ENCODE assay signal across 20 cellular contexts in the genomic region with DNA sequence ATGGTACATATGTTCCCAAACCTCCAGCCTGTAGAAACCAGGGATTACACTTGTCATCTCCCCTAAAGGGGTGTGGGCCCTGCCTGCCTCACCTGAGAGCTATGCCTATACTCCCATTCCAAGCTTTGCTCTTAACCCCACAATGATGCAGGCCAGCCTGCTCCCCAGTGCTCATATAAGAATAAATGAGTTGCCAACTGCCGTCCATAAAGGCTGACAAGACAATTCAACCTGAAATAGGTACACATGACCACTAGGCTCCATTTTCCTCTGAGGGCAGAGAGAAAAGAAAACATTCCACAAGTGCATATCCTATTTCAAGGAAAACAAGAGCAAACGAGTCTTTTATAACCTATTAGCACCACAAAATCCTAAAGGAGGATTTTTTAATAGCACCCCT. TPM values are rescaled to one million over a fixed set of nuclear protein-coding genes. Genes with fewer than 3 reads are reported as not detected.
A peak's percentile ranks its signal among the peaks of the same experiment; 100 is the strongest.
DNase-seq lines count a peak whose midpoint lies in the region; ATAC-seq, FAIRE-seq and TF ChIP-seq lines count a peak whose summit lies in the region.
"Had no signal": no experiment of that assay in that cellular context is flagged by ENCODE, and none has a peak within 500 bp of the region (broad histone marks: within the 10 kb centered on the region; RNA-seq: fewer than 3 reads in every experiment).

No MANE protein-coding gene starts in this region.

- H3K27me3 ChIP-seq in GM12878 (replicated peaks in 1 of 2; ENCODE audit: control insufficient read depth in 2 of 2, insufficient read depth in 2 of 2, low read length in 1 of 2), result no peaks in the 10 kb centered on the region
- H3K27me3 ChIP-seq: ascending aorta, MG63 had no signal

- H4K20me1 ChIP-seq in GM12878 (ENCODE audit: control insufficient read depth, insufficient read depth), result no peaks in the 10 kb centered on the region

- H3K9me3 Mint-ChIP-seq in activated T-cell treated with anti-CD3 and anti-CD28 coated beads, Interleukin-2, amount 50 U/mL, for 24 hours, result no peaks in the 10 kb centered on the region
- H3K9me3 Mint-ChIP-seq in naive thymus-derived CD8-positive, alpha-beta T cell, result no peaks in the 10 kb centered on the region
- H3K9me3 Mint-ChIP-seq: stimulated activated effector memory CD8-positive, alpha-beta T cell treated with anti-CD3 and anti-CD28 coated beads, Interleukin-12 subunit alpha, Interleukin-12 subunit beta, amount 100 ng/mL, for 72 hours had no signal

- peaks cover 61% of the 10 kb centered on the region for H3K4me1 Mint-ChIP-seq in activated T-cell treated with anti-CD3 and anti-CD28 coated beads, Interleukin-2, amount 50 U/mL, for 24 hours (ENCODE audit: low read depth)
- H3K4me1 Mint-ChIP-seq in naive thymus-derived CD8-positive, alpha-beta T cell, result peaks cover 29 to 83% (median 65%) of the 10 kb centered on the region in 4 donors

- no peak overlapping the region for H3K4me2 ChIP-seq in GM12878 (ENCODE audit: control insufficient read depth, insufficient read depth)

- H2AFZ ChIP-seq in GM12878 (ENCODE audit: control insufficient read depth, low read depth, low read length), result no peak overlapping the region
- H2AFZ ChIP-seq: parathyroid adenoma had no signal

- H3K79me2 ChIP-seq in GM12878 (ENCODE audit: control insufficient read depth, insufficient read depth, low read length), result no peaks in the 10 kb centered on the region

- H3K36me3 ChIP-seq in GM12878 (ENCODE audit: control insufficient read depth in 2 of 2, insufficient read depth in 2 of 2, low read length in 1 of 2), result peaks cover 29 to 31% of the 10 kb centered on the region in 2 experiments

- RAD21 ChIA-PET in GM12878 (lab: Charles Lee; ENCODE audit: unreplicated experiment), result interaction anchor here (1.0 to 5.8 kb wide), 3 partner anchors 47 to 112 kb away, joined by 4 to 63 read pairs (median 30); no protein-coding TSS in a partner anchor

- no peaks in the 10 kb centered on the region for H3K9me3 ChIP-seq in GM12878 (replicated peaks; ENCODE audit: control insufficient read depth, insufficient read depth, low read length)
- H3K9me3 ChIP-seq: ascending aorta, MG63 had no signal

- SMC1A ChIA-PET in GM12878 (lab: Charles Lee; ENCODE audit: uncharacterized antibody, unreplicated experiment), result interaction anchor here (1.2 to 21.6 kb wide), 3 partner anchors 46 to 109 kb away, joined by 5 to 441 read pairs (median 5); no protein-coding TSS in a partner anchor

- ATAC-seq in GM12878, result no peak
- ATAC-seq in naive thymus-derived CD8-positive, alpha-beta T cell, result peak; percentile 8 to 16
- ATAC-seq: stimulated activated effector memory CD8-positive, alpha-beta T cell treated with anti-CD3 and anti-CD28 coated beads, Interleukin-12 subunit alpha, Interleukin-12 subunit beta, amount 100 ng/mL, for 72 hours had no signal

- in situ Hi-C loops in GM12878 (cut with MboI), result no loop called here

- TF ChIP-seq CTCF in GM12878 (IDR thresholded peaks at IDR 0.05 in 2 of 3, conservative IDR thresholded peaks at IDR 0.05 in 1 of 3; ENCODE audit: control insufficient read depth in 2 of 3, extremely low read depth in 1 of 3, insufficient read depth in 1 of 3, low read depth in 3 of 3, low read length in 3 of 3), result no peak

- FAIRE-seq in GM12891 (lab: Jason Lieb, UNC), result no peak
- no peak for FAIRE-seq in GM12878 (lab: Jason Lieb, UNC)
- FAIRE-seq: small intestine had no signal

- H3K4me3 Mint-ChIP-seq in activated T-cell treated with anti-CD3 and anti-CD28 coated beads, Interleukin-2, amount 50 U/mL, for 24 hours, result no peak overlapping the region
- peak overlapping the region in 4 of 10 donors; percentile 5 to 52 (median 28) for H3K4me3 Mint-ChIP-seq in naive thymus-derived CD8-positive, alpha-beta T cell
- H3K4me3 Mint-ChIP-seq: stimulated activated effector memory CD8-positive, alpha-beta T cell treated with anti-CD3 and anti-CD28 coated beads, Interleukin-12 subunit alpha, Interleukin-12 subunit beta, amount 100 ng/mL, for 72 hours had no signal

- H3K27me3 Mint-ChIP-seq in activated T-cell treated with anti-CD3 and anti-CD28 coated beads, Interleukin-2, amount 50 U/mL, for 24 hours, result no peaks in the 10 kb centered on the region
- no peaks in the 10 kb centered on the region for H3K27me3 Mint-ChIP-seq in naive thymus-derived CD8-positive, alpha-beta T cell

- CTCF ChIA-PET in GM12878 (lab: Yijun Ruan, JAX), result interaction anchor here (2.2 to 24.1 kb wide), 2 partner anchors 16 to 109 kb away, joined by 9 to 792 read pairs; no protein-coding TSS in a partner anchor

- TF ChIP-seq POLR2A in GM12891 (IDR thresholded peaks at IDR 0.05; ENCODE audit: low read depth, low read length) (peak; percentile 34; the same call in 1 of the 2 replicates), GM12878 (IDR thresholded peaks at IDR 0.05; ENCODE audit: low read depth, low read length) (peak; percentile 59)

- peaks cover 96% of the 10 kb centered on the region for H3K36me3 Mint-ChIP-seq in activated T-cell treated with anti-CD3 and anti-CD28 coated beads, Interleukin-2, amount 50 U/mL, for 24 hours (ENCODE audit: low read depth)
- H3K36me3 Mint-ChIP-seq in naive thymus-derived CD8-positive, alpha-beta T cell, result peaks cover 0 to 77% (median 14%) of the 10 kb centered on the region in 3 donors

- H3K27ac ChIP-seq in GM12878 (ENCODE audit: control insufficient read depth, insufficient read depth), result no peak overlapping the region
- H3K27ac ChIP-seq: ascending aorta, parathyroid adenoma had no signal

- no peak for TF ChIP-seq RAD21 in GM12878 (IDR thresholded peaks at IDR 0.05; ENCODE audit: insufficient read depth, low read depth, low read length)

- POLR2A ChIA-PET in GM12878 (lab: Charles Lee), result interaction anchor here (0.6 to 1.1 kb wide), 2 partner anchors 8 to 36 kb away, joined by 3 to 7 read pairs; no protein-coding TSS in a partner anchor
- POLR2A ChIA-PET in naive thymus-derived CD8-positive, alpha-beta T cell (lab: Charles Lee), result interaction anchor here (0.6 to 3.3 kb wide), 8 partner anchors 13 to 144 kb away, joined by 3 to 15 read pairs (median 7); a partner anchor contains a TSS

- H3K4me3 ChIP-seq in GM12878, result no peak overlapping the region
- H3K4me3 ChIP-seq: ascending aorta, MG63 had no signal

- no peak for DNase-seq in activated T-cell treated with anti-CD3 and anti-CD28 coated beads, Interleukin-2, amount 50 U/mL, for 24 hours
- no peak for DNase-seq in activated T-cell treated with anti-CD3 and anti-CD28 coated beads, Interleukin-2, amount 50 U/mL, for 48 hours
- no peak for DNase-seq in GM12891 (ENCODE audit: insufficient read length, low spot score)
- DNase-seq in GM12878 (ENCODE audit: low read depth, low spot score), result no peak
- peak in 2 of 10 donors; percentile 48 to 66 for DNase-seq in naive thymus-derived CD8-positive, alpha-beta T cell
- DNase-seq in kidney tubule cell (ENCODE audit: low spot score), result no peak
- no peak for DNase-seq in NCI-H2171 (lab: John Stamatoyannopoulos, UW)
- no peak for DNase-seq in SHP77 (lab: John Stamatoyannopoulos, UW)
- DNase-seq: activated CD4-positive, CD25-positive, alpha-beta regulatory T cell; activated T-cell treated with anti-CD3 and anti-CD28 coated beads, Interleukin-2, amount 50 U/mL, for 1 hour; GF-D8; islet precursor cell; MG63; NCI-H1930; RPMI8226; small intestine; trophoblast cell had no signal

- no peak for TF ChIP-seq EP300 in GM12878 (IDR thresholded peaks at IDR 0.05; ENCODE audit: borderline replicate concordance in 1 of 2, control insufficient read depth in 1 of 2, low read depth in 2 of 2, low read length in 2 of 2)

- H3K27ac Mint-ChIP-seq in activated T-cell treated with anti-CD3 and anti-CD28 coated beads, Interleukin-2, amount 50 U/mL, for 24 hours, result peak overlapping the region; percentile 63
- H3K27ac Mint-ChIP-seq in naive thymus-derived CD8-positive, alpha-beta T cell, result peak overlapping the region; percentile 6 to 96 (median 76)

- intact Hi-C loops in GM12878 (cut with micrococcal nuclease; ENCODE audit: unreplicated experiment), result no loop called here

- BruUV-seq in GM12878 (replicated peaks; lab: Mats Ljungman, UMichigan), result no TSS peak

- WGBS in GM12878 (ENCODE audit: insufficient coverage, insufficient replicate concordance, low lambda C conversion rate, missing lambda C conversion rate), result 62% methylated on average over 2 of the region's 2 CpGs

- H3K4me1 ChIP-seq in GM12878 (ENCODE audit: control insufficient read depth, insufficient read depth, low read length), result no peaks in the 10 kb centered on the region
- H3K4me1 ChIP-seq: ascending aorta had no signal

- no peak overlapping the region for H3K9ac ChIP-seq in GM12878 (ENCODE audit: control insufficient read depth, insufficient read depth, low read length)
- H3K9ac ChIP-seq: parathyroid adenoma had no signal

RNA-seq across cellular contexts. Expression of a gene that starts 28.4 kb away (rescaled TPM):
- polyA plus RNA-seq in GM12891 (2012; ENCODE audit: low read depth, missing spikeins), result 424 TPM
- 141 and 142 TPM in 2 replicates for total RNA-seq in GM12878 (2013; cell fraction: nucleolus; rRNA removed)
- total RNA-seq in GM12878 (2014; rRNA removed) (100 and 114 TPM in 2 replicates), GM12878 (2014; rRNA removed; fragmentation: Illumina TruSeq; extraction: Trizol) (404 and 421 TPM in 2 replicates), GM12878 (2021) (202 and 204 TPM in 2 replicates)
- polyA plus RNA-seq in GM12878 (2011; ENCODE audit: low read depth), result 197 TPM
- polyA plus RNA-seq in GM12878 (2011; rRNA removed) (351 and 383 TPM in 2 replicates), GM12878 (2014; fragmentation: Illumina TruSeq; extraction: Trizol) (617 and 795 TPM in 2 replicates), GM12878 (2014; fragmentation: Nextera tagmentation; extraction: Ambion mirVana) (1,000 to 10,000 TPM; 1,587 to 1,686 TPM), GM12878 (2014; rRNA removed) (305 and 398 TPM in 2 replicates), GM12878 (2016; fragmentation: Nextera tagmentation; extraction: Ambion mirVana) (100 to 1,000 TPM; 868 to 919 TPM)
- 151 TPM in 2 replicates for polyA plus RNA-seq in GM12878 (2011; cell fraction: cytosol; rRNA removed)
- polyA plus RNA-seq in GM12878 (2011; cell fraction: nucleus; rRNA removed), result 163 and 175 TPM in 2 replicates
- 274 and 324 TPM in 2 replicates for polyA plus RNA-seq in GM12878 (2012)
- 121 and 212 TPM in 2 replicates for polyA minus RNA-seq in GM12878 (2011; rRNA and poly(A)+ RNA removed)
- 60.8 and 63.6 TPM in 2 replicates for polyA minus RNA-seq in GM12878 (2011; cell fraction: cytosol; rRNA and poly(A)+ RNA removed)
- polyA minus RNA-seq in GM12878 (2011; cell fraction: nucleus; rRNA and poly(A)+ RNA removed), result 32.6 and 47.6 TPM in 2 replicates
- total RNA-seq in naive thymus-derived CD8-positive, alpha-beta T cell, result 100 to 1,000 TPM; 250 to 262 TPM
- 1,000 to 10,000 TPM; 1,138 to 1,312 (median 1,209) TPM for polyA plus RNA-seq in naive thymus-derived CD8-positive, alpha-beta T cell

RNA-seq across cellular contexts. Expression of a gene that starts 33.8 kb away (rescaled TPM):
- polyA plus RNA-seq in GM12891 (2012; ENCODE audit: low read depth, missing spikeins), result 55.8 TPM
- total RNA-seq in GM12878 (2013; cell fraction: nucleolus; rRNA removed), result 344 and 364 TPM in 2 replicates
- total RNA-seq in GM12878 (2014; rRNA removed), result 19.6 and 21.6 TPM in 2 replicates
- total RNA-seq in GM12878 (2014; rRNA removed; fragmentation: Illumina TruSeq; extraction: Trizol), result 23.3 and 24.0 TPM in 2 replicates
- total RNA-seq in GM12878 (2021), result 60.2 and 63.5 TPM in 2 replicates
- polyA plus RNA-seq in GM12878 (2011; ENCODE audit: low read depth), result 26.0 TPM
- 20.5 and 34.6 TPM in 2 replicates for polyA plus RNA-seq in GM12878 (2011; rRNA removed)
- polyA plus RNA-seq in GM12878 (2011; cell fraction: cytosol; rRNA removed), result 27.6 and 32.9 TPM in 2 replicates
- 62.1 and 64.0 TPM in 2 replicates for polyA plus RNA-seq in GM12878 (2011; cell fraction: nucleus; rRNA removed)
- polyA plus RNA-seq in GM12878 (2012), result 52.2 and 55.4 TPM in 2 replicates
- polyA plus RNA-seq in GM12878 (2014; fragmentation: Illumina TruSeq; extraction: Trizol), result 44.1 and 59.3 TPM in 2 replicates
- polyA plus RNA-seq in GM12878 (2014; fragmentation: Nextera tagmentation; extraction: Ambion mirVana), result 10 to 100 TPM in 1 of 2 experiments, 1 to 10 TPM in 1; 10.0 to 13.2 TPM
- 29.0 and 37.6 TPM in 2 replicates for polyA plus RNA-seq in GM12878 (2014; rRNA removed)
- 10 to 100 TPM; 22.7 to 23.2 TPM for polyA plus RNA-seq in GM12878 (2016; fragmentation: Nextera tagmentation; extraction: Ambion mirVana)
- 52.8 and 74.5 TPM in 2 replicates for polyA minus RNA-seq in GM12878 (2011; rRNA and poly(A)+ RNA removed)
- polyA minus RNA-seq in GM12878 (2011; cell fraction: cytosol; rRNA and poly(A)+ RNA removed), result 25.0 and 25.4 TPM in 2 replicates
- polyA minus RNA-seq in GM12878 (2011; cell fraction: nucleus; rRNA and poly(A)+ RNA removed), result 60.7 and 103 TPM in 2 replicates
- total RNA-seq in naive thymus-derived CD8-positive, alpha-beta T cell, result 100 to 1,000 TPM; 910 to 911 TPM
- polyA plus RNA-seq in naive thymus-derived CD8-positive, alpha-beta T cell, result 100 to 1,000 TPM; 207 to 600 (median 328) TPM
